In the genomic region with DNA sequence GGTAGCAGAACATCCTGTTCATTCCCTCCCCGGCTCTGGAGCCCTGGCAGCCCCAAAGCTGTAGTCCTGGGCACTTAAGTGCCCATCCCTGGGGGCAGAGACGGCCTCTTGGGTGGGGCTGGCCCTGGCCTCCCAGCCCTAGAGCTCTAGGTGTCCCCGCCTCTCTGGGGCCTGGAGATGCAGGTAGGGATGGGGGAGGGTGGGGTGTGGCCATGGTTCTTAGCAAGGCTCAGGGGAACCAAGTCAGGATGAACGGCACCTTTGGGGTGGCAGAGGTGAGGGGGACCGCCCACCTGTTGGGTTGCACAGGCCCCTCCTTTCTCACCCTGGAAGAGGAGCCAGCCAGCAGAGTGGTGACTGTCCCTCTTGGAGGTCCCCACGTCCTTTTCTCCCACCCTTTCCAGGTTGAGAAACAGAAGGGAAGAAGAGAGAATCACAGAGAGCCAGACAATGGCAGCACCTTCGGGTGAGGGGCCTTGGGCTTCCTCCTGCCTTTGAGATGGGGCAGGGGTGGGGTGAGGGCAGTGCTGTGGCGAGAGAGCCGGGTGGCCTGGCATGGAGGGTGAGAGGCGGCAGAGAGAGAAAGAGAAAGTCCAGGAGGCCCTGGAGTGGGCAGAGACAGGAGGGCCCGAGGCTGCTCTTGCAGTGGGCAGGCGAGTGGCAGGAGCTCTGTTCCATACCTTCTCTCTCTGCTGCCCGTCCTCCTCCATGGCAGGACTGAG, we compare ENCODE assay signal across 18 cellular contexts. TPM values are rescaled to one million over a fixed set of nuclear protein-coding genes. Genes with fewer than 3 reads are reported as not detected.
DNase-seq lines count a peak whose midpoint lies in the region; ATAC-seq and TF ChIP-seq lines count a peak whose summit lies in the region.
"Had no signal": no experiment of that assay in that cellular context is flagged by ENCODE, and none has a peak within 500 bp of the region (broad histone marks: within the 10 kb centered on the region; RNA-seq: fewer than 3 reads in every experiment).

No MANE protein-coding gene starts in this region.

- no peak for ATAC-seq in body of pancreas
- ATAC-seq: GM23338, heart right ventricle had no signal

- H3K9me3 Mint-ChIP-seq in CD4-positive, alpha-beta memory T cell = no peaks in the 10 kb centered on the region
- H3K9me3 Mint-ChIP-seq in neural crest cell = no peaks in the 10 kb centered on the region
- H3K9me3 Mint-ChIP-seq in HFFc6 = no peaks in the 10 kb centered on the region
- H3K9me3 Mint-ChIP-seq: GM23338 had no signal

- no peak for TF ChIP-seq POLR2A in body of pancreas (IDR thresholded peaks at IDR 0.05)

- peaks cover 10 to 31% (median 17%) of the 10 kb centered on the region in 4 donors for H3K4me1 Mint-ChIP-seq in CD4-positive, alpha-beta memory T cell
- peaks cover 16% of the 10 kb centered on the region for H3K4me1 Mint-ChIP-seq in neural crest cell
- H3K4me1 Mint-ChIP-seq in HFFc6 (ENCODE audit: low read depth) = peaks cover 20% of the 10 kb centered on the region

- whole genome bisulfite sequencing in body of pancreas, 2 donors = 57 to 61% methylated on average over 10 to 11 of the region's 13 CpGs

- peak overlapping the region; percentile 98 for H3K4me2 ChIP-seq in BLaER1
- H3K4me2 ChIP-seq: GM23338 had no signal

- POLR2A ChIA-PET in CD4-positive, alpha-beta memory T cell (lab: Charles Lee; ENCODE audit: partially characterized antibody) = no interaction called here

- H3K27me3 ChIP-seq in BLaER1 = no peaks in the 10 kb centered on the region
- H3K27me3 ChIP-seq in CD4-positive, alpha-beta memory T cell (ENCODE audit: insufficient read depth, low read length) = no peaks in the 10 kb centered on the region
- no peaks in the 10 kb centered on the region for H3K27me3 ChIP-seq in body of pancreas
- H3K27me3 ChIP-seq: heart right ventricle had no signal

- H4K20me1 ChIP-seq in BLaER1 = no peaks in the 10 kb centered on the region

- intact Hi-C loops in CD4-positive, alpha-beta memory T cell (cut with micrococcal nuclease) = no loop called here
- intact Hi-C loops in body of pancreas (cut with DNase I) = no loop called here

- DNase-seq in CD4-positive, alpha-beta memory T cell = no peak
- DNase-seq in body of pancreas (no peak), neural crest cell (ENCODE audit: low read depth, low spot score) (no peak), HFFc6 (no peak), superior temporal gyrus (ENCODE audit: extremely low spot score) (no peak), epidermal melanocyte (ENCODE audit: insufficient read length, low spot score) (no peak)
- DNase-seq: activated CD8-positive, alpha-beta memory T cell treated with anti-CD3 and anti-CD28 coated beads, Interleukin-2, amount 50 U/mL, for 48 hours; activated naive CD4-positive, alpha-beta T cell treated with anti-CD3 and anti-CD28 coated beads, Interleukin-2, amount 50 U/mL, for 16 hours; dermis blood vessel endothelial cell; DMS53; heart right ventricle; KG1; NCI-H2029; NCI-H446 treated with DMSO at 0.1 percent for 48 hours; NK-92 treated with Interleukin-12 subunit alpha and Interleukin-12 subunit beta, amount 100 ng/mL, for 24 hours; stimulated activated CD4-positive, alpha-beta T cell treated with anti-CD3 and anti-CD28 coated beads, Interleukin-1b, Interleukin-23, amount 100 ng/mL, for 48 hours had no signal

- CTCF ChIA-PET in CD4-positive, alpha-beta memory T cell (lab: Charles Lee; ENCODE audit: partially characterized antibody) = no interaction called here

- H3K4me3 ChIP-seq in BLaER1 = no peak overlapping the region
- H3K4me3 ChIP-seq in CD4-positive, alpha-beta memory T cell (ENCODE audit: low read length in 2 of 2) = no peak overlapping the region
- no peak overlapping the region for H3K4me3 ChIP-seq in body of pancreas
- H3K4me3 ChIP-seq: GM23338 had no signal

- H3K4me3 Mint-ChIP-seq in CD4-positive, alpha-beta memory T cell = peak overlapping the region in 5 of 8 donors; percentile 31 to 73 (median 43)
- peak overlapping the region; percentile 87 for H3K4me3 Mint-ChIP-seq in neural crest cell
- no peak overlapping the region for H3K4me3 Mint-ChIP-seq in HFFc6

- H3K4me1 ChIP-seq in BLaER1 (peaks cover 26% of the 10 kb centered on the region), body of pancreas (peaks cover 65% of the 10 kb centered on the region)
- peaks cover 28% of the 10 kb centered on the region for H3K4me1 ChIP-seq in CD4-positive, alpha-beta memory T cell (ENCODE audit: insufficient read depth, low read length)

- peaks cover 3 to 4% of the 10 kb centered on the region in 2 donors for H3K36me3 Mint-ChIP-seq in CD4-positive, alpha-beta memory T cell
- no peaks in the 10 kb centered on the region for H3K36me3 Mint-ChIP-seq in neural crest cell (ENCODE audit: low read depth)
- H3K36me3 Mint-ChIP-seq in HFFc6 (ENCODE audit: low read depth) = peaks cover 5% of the 10 kb centered on the region; the same call in 1 of the 2 replicates

- peak overlapping the region in 2 of 7 donors; percentile 12 to 57 for H3K27ac Mint-ChIP-seq in CD4-positive, alpha-beta memory T cell
- no peak overlapping the region for H3K27ac Mint-ChIP-seq in neural crest cell (ENCODE audit: unreplicated experiment)
- no peak overlapping the region for H3K27ac Mint-ChIP-seq in HFFc6
- H3K27ac Mint-ChIP-seq: GM23338 had no signal

- H3K9me3 ChIP-seq in BLaER1 (no peaks in the 10 kb centered on the region), body of pancreas (no peaks in the 10 kb centered on the region)
- no peaks in the 10 kb centered on the region for H3K9me3 ChIP-seq in CD4-positive, alpha-beta memory T cell (ENCODE audit: control insufficient read depth in 1 of 2, low read length in 2 of 2)
- H3K9me3 ChIP-seq: heart right ventricle had no signal

- peaks cover 20% of the 10 kb centered on the region for H3K36me3 ChIP-seq in BLaER1
- no peaks in the 10 kb centered on the region for H3K36me3 ChIP-seq in CD4-positive, alpha-beta memory T cell (ENCODE audit: insufficient read depth, low read length)
- no peaks in the 10 kb centered on the region for H3K36me3 ChIP-seq in body of pancreas (replicated peaks in 1 of 2; ENCODE audit: insufficient read depth in 1 of 2, low read depth in 2 of 2)

- no peaks in the 10 kb centered on the region for H3K27me3 Mint-ChIP-seq in CD4-positive, alpha-beta memory T cell
- H3K27me3 Mint-ChIP-seq in neural crest cell (ENCODE audit: low read depth) = no peaks in the 10 kb centered on the region
- no peaks in the 10 kb centered on the region for H3K27me3 Mint-ChIP-seq in HFFc6 (ENCODE audit: insufficient read depth)

- peak overlapping the region; percentile 27; the same call in 1 of the 2 replicates for H3K9ac ChIP-seq in BLaER1

- no peak for TF ChIP-seq CTCF in body of pancreas (IDR thresholded peaks at IDR 0.05)
- TF ChIP-seq CTCF in neural crest cell (conservative IDR thresholded peaks at IDR 0.05) = no peak
- no peak for TF ChIP-seq CTCF in HFFc6 (IDR thresholded peaks at IDR 0.05)

- H3K27ac ChIP-seq in BLaER1 (no peak overlapping the region), body of pancreas (peak overlapping the region; percentile 93 to 99 (median 97))
- H3K27ac ChIP-seq in CD4-positive, alpha-beta memory T cell (ENCODE audit: low read depth, low read length) = no peak overlapping the region
- H3K27ac ChIP-seq: heart right ventricle had no signal

RNA-seq across cellular contexts. Expression of gene CRAT, which starts 2.3 kb away (rescaled TPM):
- total RNA-seq in CD4-positive, alpha-beta memory T cell = 10 to 100 TPM; 11.2 to 12.4 TPM
- 10 to 100 TPM in 1 of 2 donors, 1 to 10 TPM in 1; 8.7 to 21.0 TPM for polyA plus RNA-seq in CD4-positive, alpha-beta memory T cell
- total RNA-seq in body of pancreas (100 to 1,000 TPM in 1 of 2 donors, 10 to 100 TPM in 1; 84.8 to 112 TPM), neural crest cell (24.9 and 26.0 TPM in 2 replicates)
- total RNA-seq in HFFc6 (2021; fragmentation: NEBNext Ultra II Directional; extraction: Animal tissue kit (Norgen Biotek cat#: 25700)) = 10 to 100 TPM; 35.5 to 50.2 (median 42.6) TPM

RNA-seq across cellular contexts. Expression of gene PTPA, which starts 3.0 kb away (rescaled TPM):
- total RNA-seq in CD4-positive, alpha-beta memory T cell = 10 to 100 TPM; 49.0 to 51.3 TPM
- 10 to 100 TPM; 10.8 to 14.1 TPM for polyA plus RNA-seq in CD4-positive, alpha-beta memory T cell
- total RNA-seq in body of pancreas = 10 to 100 TPM; 32.7 to 52.1 TPM
- 136 and 144 TPM in 2 replicates for total RNA-seq in neural crest cell
- 100 to 1,000 TPM; 153 to 170 (median 162) TPM for total RNA-seq in HFFc6 (2021; fragmentation: NEBNext Ultra II Directional; extraction: Animal tissue kit (Norgen Biotek cat#: 25700))

RNA-seq across cellular contexts. Expression of gene DOLPP1, which starts 27.3 kb away (rescaled TPM):
- 10 to 100 TPM; 11.4 to 13.0 TPM for total RNA-seq in CD4-positive, alpha-beta memory T cell
- 10 to 100 TPM; 10.1 to 12.8 TPM for polyA plus RNA-seq in CD4-positive, alpha-beta memory T cell
- total RNA-seq in body of pancreas (1 to 10 TPM; 2.9 to 7.9 TPM), neural crest cell (43.1 and 43.9 TPM in 2 replicates)
- total RNA-seq in HFFc6 (2021; fragmentation: NEBNext Ultra II Directional; extraction: Animal tissue kit (Norgen Biotek cat#: 25700)) = 10 to 100 TPM; 13.9 to 20.8 (median 15.6) TPM

Comparison
In these comparisons a context has a peak if more than half of its experiments do, and no peak if none do; other contexts are left out.
1. H3K27ac ChIP-seq: peak in body of pancreas (4 of 4); none in BLaER1 (single experiment) and CD4-positive, alpha-beta memory T cell (single experiment).